ENCODE assay signal across 8 cellular contexts in genomic region chr19:1624458-1624857, GRCh38. TPM values are rescaled to one million over a fixed set of nuclear protein-coding genes. Genes with fewer than 3 reads are reported as not detected.
A peak's percentile ranks its signal among the peaks of the same experiment; 100 is the strongest.
DNase-seq lines count a peak whose midpoint lies in the region; ATAC-seq, FAIRE-seq and TF ChIP-seq lines count a peak whose summit lies in the region.

No MANE protein-coding gene starts in this region.

- H3K36me3 ChIP-seq in A673 (ENCODE audit: insufficient read depth, low read length, poor library complexity, severe bottlenecking) = peaks cover 69% of the 10 kb centered on the region
- peaks cover 25 to 52% of the 10 kb centered on the region in 2 donors for H3K36me3 ChIP-seq in ascending aorta
- no peaks in the 10 kb centered on the region for H3K36me3 ChIP-seq in hepatocyte (replicated peaks; ENCODE audit: insufficient read depth, low read depth)

- no peak for FAIRE-seq in GM12891 (lab: Jason Lieb, UNC)

- no TSS peak for BruUV-seq in A673 (replicated peaks; lab: Mats Ljungman, UMichigan)

- H3K9me2 ChIP-seq in hepatocyte (replicated peaks; ENCODE audit: insufficient read depth) = no peaks in the 10 kb centered on the region

- H4K20me1 ChIP-seq in hepatocyte (ENCODE audit: insufficient read depth, poor library complexity, severe bottlenecking) = no peaks in the 10 kb centered on the region

- TF ChIP-seq POLR2A in GM12891 (IDR thresholded peaks at IDR 0.05; ENCODE audit: low read depth, low read length) = no peak

- no peaks in the 10 kb centered on the region for H3K27me3 ChIP-seq in A673 (replicated peaks; ENCODE audit: insufficient read depth, low read depth, low read length, poor library complexity)
- H3K27me3 ChIP-seq in ascending aorta = no peaks in the 10 kb centered on the region
- no peaks in the 10 kb centered on the region for H3K27me3 ChIP-seq in hepatocyte

- ATAC-seq in HG03442 (IDR thresholded peaks at IDR 0.05; ENCODE audit: unreplicated experiment) = no peak

- no peaks in the 10 kb centered on the region for H3K9me3 ChIP-seq in A673 (ENCODE audit: low read depth, low read length, poor library complexity, severe bottlenecking)
- H3K9me3 ChIP-seq in ascending aorta = no peaks in the 10 kb centered on the region
- H3K9me3 ChIP-seq in hepatocyte (ENCODE audit: low read depth) = no peaks in the 10 kb centered on the region

- H2AFZ ChIP-seq in hepatocyte = no peak overlapping the region

- 83% methylated on average over 23 of the region's 23 CpGs for WGBS in hepatocyte (ENCODE audit: low lambda C conversion rate, missing lambda C conversion rate)

- H3K4me3 ChIP-seq in A673 (ENCODE audit: low read depth, low read length, poor library complexity, severe bottlenecking) (no peak overlapping the region), ascending aorta (no peak overlapping the region), hepatocyte (no peak overlapping the region)

- POLR2A ChIA-PET in A673 (lab: Charles Lee; ENCODE audit: low non-redundant PET) = no interaction called here

- peaks cover 2% of the 10 kb centered on the region for H3K79me2 ChIP-seq in hepatocyte

- TF ChIP-seq CTCF in A673 (conservative IDR thresholded peaks at IDR 0.05; ENCODE audit: low read depth, low read length) (peak; percentile 95), ascending aorta (IDR thresholded peaks at IDR 0.05) (peak; percentile 30 to 53 (median 33)), hepatocyte (IDR thresholded peaks at IDR 0.05; ENCODE audit: poor library complexity) (peak; percentile 57)

- H3K4me2 ChIP-seq in hepatocyte = no peak overlapping the region

- H3K27ac ChIP-seq in A673 (ENCODE audit: low read depth, low read length, poor library complexity, severe bottlenecking) (peak overlapping the region; percentile 39), ascending aorta (no peak overlapping the region), hepatocyte (no peak overlapping the region)

- H3K4me1 ChIP-seq in A673 (ENCODE audit: insufficient read depth, low read length, poor library complexity, severe bottlenecking) (no peaks in the 10 kb centered on the region), ascending aorta (no peaks in the 10 kb centered on the region), hepatocyte (ENCODE audit: insufficient read depth) (no peaks in the 10 kb centered on the region)

- intact Hi-C loops in A673 (cut with micrococcal nuclease; ENCODE audit: unreplicated experiment) = no loop called here
- intact Hi-C loops in ascending aorta (cut with DNase I) = no loop called here

- CTCF ChIA-PET in A673 (lab: Charles Lee) = interaction anchor here (0.8 kb wide), 1 partner anchor 11 kb away, joined by 3 read pairs; no protein-coding TSS in a partner anchor

- peak; percentile 92 for DNase-seq in A673 (ENCODE audit: low spot score)
- peak; percentile 77 for DNase-seq in GM12891 (ENCODE audit: insufficient read length, low spot score)
- DNase-seq in RPMI8226 = peak; percentile 28
- DNase-seq in ascending aorta (ENCODE audit: low spot score in 2 of 2) = no peak
- peak; percentile 64 for DNase-seq in hepatocyte (ENCODE audit: low spot score)
- peak; percentile 43 for DNase-seq in stimulated activated CD4-positive, alpha-beta T cell treated with anti-CD3 and anti-CD28 coated beads, Interleukin-12 subunit alpha, Interleukin-12 subunit beta, amount 100 ng/mL, for 4 hours
- no peak for DNase-seq in SHP77 treated with DMSO at 0.1 percent for 48 hours (lab: John Stamatoyannopoulos, UW)

TF ChIP-seq in GM12891, 5 proteins besides CTCF, POLR2A, EP300 and RAD21:
- TF ChIP-seq TAF1 (IDR thresholded peaks at IDR 0.05; ENCODE audit: low read depth, low read length) (no peak), PAX5 (IDR thresholded peaks at IDR 0.05; ENCODE audit: insufficient read depth, low read length, severe bottlenecking) (no peak), POU2F2 (IDR thresholded peaks at IDR 0.05; ENCODE audit: low read depth, low read length) (no peak), POLR2AphosphoS5 (IDR thresholded peaks at IDR 0.05; ENCODE audit: low read depth, low read length) (no peak), SPI1 (IDR thresholded peaks at IDR 0.05; ENCODE audit: low read depth, low read length) (no peak)

RNA-seq across cellular contexts. Expression of gene UQCR11, which starts 19.2 kb away (rescaled TPM):
- total RNA-seq in A673 (2021) (256 and 258 TPM in 2 replicates), ascending aorta (61.0 TPM), hepatocyte (56.6 and 57.6 TPM in 2 replicates)
- polyA plus RNA-seq in GM12891 (2012; ENCODE audit: low read depth, missing spikeins) = 202 TPM
- polyA plus RNA-seq in hepatocyte = 672 and 684 TPM in 2 replicates

RNA-seq across cellular contexts. Expression of gene TCF3, which starts 28.0 kb away (rescaled TPM):
- 333 and 361 TPM in 2 replicates for total RNA-seq in A673 (2021)
- polyA plus RNA-seq in GM12891 (2012; ENCODE audit: low read depth, missing spikeins) = 146 TPM
- total RNA-seq in ascending aorta = 209 TPM
- total RNA-seq in hepatocyte = 67.9 and 76.7 TPM in 2 replicates
- polyA plus RNA-seq in hepatocyte = 93.7 and 125 TPM in 2 replicates

RNA-seq across cellular contexts. Expression of gene MBD3, which starts 31.8 kb away (rescaled TPM):
- total RNA-seq in A673 (2021) (138 and 139 TPM in 2 replicates), ascending aorta (143 TPM), hepatocyte (84.2 and 84.5 TPM in 2 replicates)
- polyA plus RNA-seq in GM12891 (2012; ENCODE audit: low read depth, missing spikeins) = 38.8 TPM
- 56.3 and 66.6 TPM in 2 replicates for polyA plus RNA-seq in hepatocyte

RNA-seq across cellular contexts. Expression of gene MEX3D, which starts 56.3 kb away (rescaled TPM):
- 60.0 and 65.4 TPM in 2 replicates for total RNA-seq in A673 (2021)
- polyA plus RNA-seq in GM12891 (2012; ENCODE audit: low read depth, missing spikeins) = 1.0 TPM
- 83.7 TPM for total RNA-seq in ascending aorta
- total RNA-seq in hepatocyte = 38.7 and 45.6 TPM in 2 replicates
- 6.2 and 6.6 TPM in 2 replicates for polyA plus RNA-seq in hepatocyte

Comparison
In these comparisons a context has a peak if more than half of its experiments do, and no peak if none do; other contexts are left out.
1. DNase-seq: peak in A673 (single experiment), GM12891 (single experiment), RPMI8226 (single experiment), hepatocyte (single experiment) and stimulated activated CD4-positive, alpha-beta T cell treated with anti-CD3 and anti-CD28 coated beads, Interleukin-12 subunit alpha, Interleukin-12 subunit beta, amount 100 ng/mL, for 4 hours (single experiment); none in ascending aorta (0 of 2) and SHP77 treated with DMSO at 0.1 percent for 48 hours (single experiment).
2. CTCF ChIP-seq: peak in every context shown above with its lines; median percentile 95 in A673; 57 in hepatocyte; 33 in ascending aorta.